Comparison of ENCODE assay signal across 13 cellular contexts in the genomic region with DNA sequence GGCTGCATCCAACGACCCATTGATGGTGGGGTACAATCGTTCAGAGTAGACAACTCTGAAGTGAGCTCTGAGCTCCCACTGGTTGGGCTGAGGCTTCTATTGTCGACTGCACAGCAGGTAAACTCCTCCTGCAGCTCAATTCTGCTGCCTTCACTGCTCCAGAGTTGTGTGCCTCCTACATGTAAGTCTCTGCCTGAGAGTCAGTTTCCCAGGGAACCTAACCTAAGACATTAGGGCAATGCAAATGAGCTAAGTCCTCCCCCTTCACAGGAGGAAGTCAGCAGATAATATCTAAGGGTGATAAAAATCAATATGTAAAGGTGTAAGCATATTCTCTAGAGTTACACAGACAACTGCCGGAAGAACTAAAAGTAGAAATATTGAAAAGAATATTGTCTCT. TPM values are rescaled to one million over a fixed set of nuclear protein-coding genes. Genes with fewer than 3 reads are reported as not detected.
DNase-seq lines count a peak whose midpoint lies in the region; ATAC-seq, FAIRE-seq and TF ChIP-seq lines count a peak whose summit lies in the region.
"Had no signal": no experiment of that assay in that cellular context is flagged by ENCODE, and none has a peak within 500 bp of the region (broad histone marks: within the 10 kb centered on the region; RNA-seq: fewer than 3 reads in every experiment).

No MANE protein-coding gene starts in this region.

- H2BK120ac ChIP-seq in mesendoderm (ENCODE audit: low read depth, low read length): no peak overlapping the region

- no peak overlapping the region for H2BK5ac ChIP-seq in mesendoderm (ENCODE audit: low read length)

- no peak overlapping the region for H3K56ac ChIP-seq in mesendoderm (ENCODE audit: low read length)

- no peak overlapping the region for H3K4me2 ChIP-seq in mesendoderm (ENCODE audit: low read length)

- no peak overlapping the region for H3K9ac ChIP-seq in mesendoderm (ENCODE audit: low read length)

- DNase-seq in mesendoderm (peak; percentile 65), SK-N-DZ (ENCODE audit: low spot score) (no peak), HTR-8/SVneo (ENCODE audit: insufficient read length, low spot score) (no peak), T-helper 9 cell (no peak), heart left ventricle (no peak)
- DNase-seq: SHP77 treated with DMSO at 0.1 percent for 48 hours; stimulated activated CD4-positive, alpha-beta T cell treated with anti-CD3 and anti-CD28 coated beads, Interleukin-15, amount 100 ng/mL, for 24 hours; tibial artery had no signal

- no peak overlapping the region for H4K5ac ChIP-seq in mesendoderm (ENCODE audit: low read length)

- peaks cover 20% of the 10 kb centered on the region for H3K4me1 ChIP-seq in mesendoderm (ENCODE audit: control insufficient read depth, low read depth, low read length)
- peaks cover 0 to 19% (median 10%) of the 10 kb centered on the region in 12 donors for H3K4me1 ChIP-seq in heart left ventricle

- H3K9me3 ChIP-seq in heart left ventricle: no peaks in the 10 kb centered on the region
- H3K9me3 ChIP-seq: tibial artery had no signal

- no peak overlapping the region for H3K23ac ChIP-seq in mesendoderm (ENCODE audit: low read length)

- no peak for TF ChIP-seq CTCF in heart left ventricle (IDR thresholded peaks at IDR 0.05)

- no peak overlapping the region for H3K27ac ChIP-seq in mesendoderm (ENCODE audit: low read depth, low read length)
- H3K27ac ChIP-seq in heart left ventricle: no peak overlapping the region
- H3K27ac ChIP-seq: epithelial cell of prostate, tibial artery had no signal

- no peak overlapping the region for H3K18ac ChIP-seq in mesendoderm (ENCODE audit: low read length)

- H4K8ac ChIP-seq in mesendoderm (ENCODE audit: low read depth, low read length): no peak overlapping the region

- no peaks in the 10 kb centered on the region for H3K79me2 ChIP-seq in mesendoderm (ENCODE audit: control insufficient read depth, insufficient read depth, low read length)

- H3K36me3 ChIP-seq in mesendoderm (ENCODE audit: control insufficient read depth, insufficient read depth, low read length) (no peaks in the 10 kb centered on the region), heart left ventricle (no peaks in the 10 kb centered on the region)
- H3K36me3 ChIP-seq: tibial artery had no signal

- no peak overlapping the region for H2AK5ac ChIP-seq in mesendoderm (ENCODE audit: low read length)

- no CpG with 5 or more reads among the region's 4 CpGs for WGBS in mesendoderm (ENCODE audit: extremely low coverage, insufficient coverage, low lambda C conversion rate)
- WGBS in heart left ventricle, 4 donors: 65 to 75% (median 72%) methylated on average over 4 of the region's 4 CpGs

- H2BK15ac ChIP-seq in mesendoderm (replicated peaks; ENCODE audit: low read depth): no peak overlapping the region

- H3K27me3 ChIP-seq in mesendoderm (ENCODE audit: insufficient read depth, low read length, poor library complexity): no peaks in the 10 kb centered on the region
- H3K27me3 ChIP-seq in heart left ventricle: no peaks in the 10 kb centered on the region
- H3K27me3 ChIP-seq: tibial artery had no signal

- no peak overlapping the region for H3K4ac ChIP-seq in mesendoderm (ENCODE audit: low read depth, low read length)

- ATAC-seq in GM18873 (IDR thresholded peaks at IDR 0.05; ENCODE audit: low FRiP score, unreplicated experiment) (peak; percentile 62), GM21619 (IDR thresholded peaks at IDR 0.05; ENCODE audit: unreplicated experiment) (peak; percentile 55), HG03521 (IDR thresholded peaks at IDR 0.05; ENCODE audit: unreplicated experiment) (peak; percentile 40), heart left ventricle (no peak)

- no peak for FAIRE-seq in HTR-8/SVneo (lab: Jason Lieb, UNC)
- FAIRE-seq: K562 had no signal

- TF ChIP-seq POLR2A in heart left ventricle (IDR thresholded peaks at IDR 0.05): no peak

- intact Hi-C loops in heart left ventricle (cut with DNase I): no loop called here

- H3K4me3 ChIP-seq in mesendoderm (ENCODE audit: low read length): no peak overlapping the region
- no peak overlapping the region for H3K4me3 ChIP-seq in heart left ventricle
- H3K4me3 ChIP-seq: K562, tibial artery had no signal

- H3K79me1 ChIP-seq in mesendoderm (ENCODE audit: low read length): no peaks in the 10 kb centered on the region

RNA-seq across cellular contexts. Expression of gene ACYP2, which starts 22.5 kb away (rescaled TPM):
- 2.6 TPM for polyA plus RNA-seq in mesendoderm (2013, experiment 1 of 2)
- 3.3 TPM for polyA plus RNA-seq in mesendoderm (2013, experiment 2 of 2)
- polyA plus RNA-seq in SK-N-DZ (2014; cell fraction: cytosol; rRNA removed): 3.0 and 8.0 TPM in 2 replicates
- 2.6 and 4.3 TPM in 2 replicates for polyA plus RNA-seq in SK-N-DZ (2014; cell fraction: nucleus; rRNA removed)
- 10 to 100 TPM; 39.7 to 83.1 (median 53.2) TPM for total RNA-seq in heart left ventricle
- polyA plus RNA-seq in heart left ventricle: 100 to 1,000 TPM in 1 of 2 donors, 10 to 100 TPM in 1; 42.0 to 107 TPM

Comparison
In these comparisons a context has a peak if more than half of its experiments do, and no peak if none do; other contexts are left out.
1. ATAC-seq: peak in GM18873 (single experiment), GM21619 (single experiment) and HG03521 (single experiment); none in heart left ventricle (0 of 4).